In the genomic region with DNA sequence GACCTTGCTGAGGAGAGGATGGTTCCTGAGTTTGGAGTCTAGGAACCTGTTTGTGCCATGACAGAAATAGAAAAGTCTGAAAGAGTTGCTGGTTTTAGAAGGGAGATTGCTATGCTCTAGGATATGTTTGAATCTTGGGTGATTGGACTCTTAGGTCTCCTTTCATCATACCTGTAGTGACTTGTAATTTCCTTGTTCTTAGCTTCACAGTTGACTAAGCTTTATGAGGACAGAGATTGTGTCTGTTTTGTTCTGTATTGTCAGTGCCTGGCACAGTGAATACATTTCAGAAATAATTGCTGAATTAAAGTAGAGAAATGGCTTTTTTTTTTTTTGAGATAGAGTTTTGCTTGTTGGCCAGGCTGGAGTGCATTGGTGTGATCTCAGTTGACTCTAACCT, we compare ENCODE assay signal across 21 cellular contexts. TPM values are rescaled to one million over a fixed set of nuclear protein-coding genes. Genes with fewer than 3 reads are reported as not detected.
DNase-seq lines count a peak whose midpoint lies in the region; ATAC-seq and TF ChIP-seq lines count a peak whose summit lies in the region.
"Had no signal": no experiment of that assay in that cellular context is flagged by ENCODE, and none has a peak within 500 bp of the region (broad histone marks: within the 10 kb centered on the region; RNA-seq: fewer than 3 reads in every experiment).

No MANE protein-coding gene starts in this region.

- H4K20me1 ChIP-seq in osteoblast (ENCODE audit: insufficient read depth, low read length), result peaks cover 47% of the 10 kb centered on the region
- peaks cover 9% of the 10 kb centered on the region for H4K20me1 ChIP-seq in hepatocyte (ENCODE audit: insufficient read depth, poor library complexity, severe bottlenecking)

- H3K79me2 ChIP-seq in osteoblast (ENCODE audit: insufficient read depth, low read length) (peaks cover 82% of the 10 kb centered on the region), hepatocyte (peaks cover 83% of the 10 kb centered on the region)

- peak overlapping the region; percentile 76 for H3K27ac ChIP-seq in epithelial cell of prostate
- H3K27ac ChIP-seq in osteoblast (ENCODE audit: low read depth, low read length), result no peak overlapping the region
- H3K27ac ChIP-seq in hepatocyte, result no peak overlapping the region
- H3K27ac ChIP-seq: parathyroid adenoma, sigmoid colon had no signal

- H3K9me3 ChIP-seq in osteoblast (ENCODE audit: low read depth, low read length) (no peaks in the 10 kb centered on the region), hepatocyte (ENCODE audit: low read depth) (no peaks in the 10 kb centered on the region)
- H3K9me3 ChIP-seq: sigmoid colon had no signal

- H3K4me1 ChIP-seq in osteoblast (ENCODE audit: insufficient read depth, low read length) (no peaks in the 10 kb centered on the region), hepatocyte (ENCODE audit: insufficient read depth) (peaks cover 10% of the 10 kb centered on the region)
- H3K4me1 ChIP-seq: parathyroid adenoma had no signal

- DNase-seq in NOMO-1 treated with DMSO at 0.1 percent for 48 hours (lab: John Stamatoyannopoulos, UW; ENCODE audit: unreplicated experiment), result peak; percentile 9
- no peak for DNase-seq in NOMO-1 treated with dmso at 0.1 percent for 144 hours (lab: John Stamatoyannopoulos, UW; ENCODE audit: unreplicated experiment)
- DNase-seq in NCI-H69 (lab: John Stamatoyannopoulos, UW), result peak; percentile 65
- DNase-seq in epithelial cell of prostate (ENCODE audit: low read depth, low spot score), result peak; percentile 39
- DNase-seq in osteoblast (ENCODE audit: insufficient read length, low spot score, missing footprints), result peak; percentile 35
- DNase-seq in hepatocyte (ENCODE audit: low spot score), result no peak
- DNase-seq in DMS153 treated with DMSO at 0.1 percent for 48 hours (lab: John Stamatoyannopoulos, UW; ENCODE audit: unreplicated experiment), result no peak
- DNase-seq: activated CD4-positive, alpha-beta T cell treated with anti-CD3 and anti-CD28 coated beads, Interleukin-2, amount 50 U/mL, for 4 hours; activated naive CD4-positive, alpha-beta T cell treated with Interleukin-2 at 50 U/mL for 16 hours; aorta; effector memory CD4-positive, alpha-beta T cell; GDM1; head of caudate nucleus; naive thymus-derived CD4-positive, alpha-beta T cell; NCI-H1694; SHP77; sigmoid colon; stimulated activated naive CD4-positive, alpha-beta T cell; T-helper 1 cell had no signal

- no peak overlapping the region for H3K4me3 ChIP-seq in osteoblast (ENCODE audit: insufficient read depth, low read length)
- no peak overlapping the region for H3K4me3 ChIP-seq in hepatocyte
- H3K4me3 ChIP-seq: sigmoid colon had no signal

- no peak for ATAC-seq in HG03095 (IDR thresholded peaks at IDR 0.05; ENCODE audit: unreplicated experiment)
- ATAC-seq: naive thymus-derived CD4-positive, alpha-beta T cell had no signal

- H3K9me2 ChIP-seq in hepatocyte (replicated peaks; ENCODE audit: insufficient read depth), result no peaks in the 10 kb centered on the region

- no peaks in the 10 kb centered on the region for H3K27me3 ChIP-seq in osteoblast (ENCODE audit: insufficient read depth, low read length)
- H3K27me3 ChIP-seq in hepatocyte, result no peaks in the 10 kb centered on the region
- H3K27me3 ChIP-seq: sigmoid colon had no signal

- no peak overlapping the region for H2AFZ ChIP-seq in osteoblast (ENCODE audit: low read length)
- no peak overlapping the region for H2AFZ ChIP-seq in hepatocyte
- H2AFZ ChIP-seq: parathyroid adenoma had no signal

- peaks cover 9% of the 10 kb centered on the region for H3K36me3 ChIP-seq in osteoblast (ENCODE audit: insufficient read depth, low read length)
- no peaks in the 10 kb centered on the region for H3K36me3 ChIP-seq in hepatocyte (replicated peaks; ENCODE audit: insufficient read depth, low read depth)

- TF ChIP-seq CTCF in osteoblast (IDR thresholded peaks at IDR 0.05; ENCODE audit: extremely low read depth, low read depth, low read length), result no peak
- TF ChIP-seq CTCF in hepatocyte (IDR thresholded peaks at IDR 0.05; ENCODE audit: poor library complexity), result no peak

- H3K4me2 ChIP-seq in osteoblast (ENCODE audit: insufficient read depth, low read length) (no peak overlapping the region), hepatocyte (no peak overlapping the region)

RNA-seq across cellular contexts. Expression of a gene that starts 31.5 kb away (rescaled TPM):
- 74.0 and 80.3 TPM in 2 replicates for total RNA-seq in osteoblast
- total RNA-seq in hepatocyte, result 44.7 and 50.0 TPM in 2 replicates
- 22.9 and 25.5 TPM in 2 replicates for polyA plus RNA-seq in hepatocyte

RNA-seq across cellular contexts. Expression of a gene that starts 52.0 kb away (rescaled TPM):
- total RNA-seq in osteoblast (101 and 121 TPM in 2 replicates), hepatocyte (239 and 246 TPM in 2 replicates)
- polyA plus RNA-seq in hepatocyte, result 829 and 881 TPM in 2 replicates

Comparison
In these comparisons a context has a peak if more than half of its experiments do, and no peak if none do; other contexts are left out.
1. DNase-seq: peak in NOMO-1 treated with DMSO at 0.1 percent for 48 hours (single experiment), NCI-H69 (single experiment), epithelial cell of prostate (single experiment) and osteoblast (single experiment); none in NOMO-1 treated with dmso at 0.1 percent for 144 hours (single experiment), hepatocyte (single experiment) and DMS153 treated with DMSO at 0.1 percent for 48 hours (single experiment).